ENCODE assay signal across 25 cellular contexts in genomic region chr2:175734679-175735078, GRCh38.
DNase-seq lines count a peak whose midpoint lies in the region; ATAC-seq lines count a peak whose summit lies in the region.
"Had no signal": no experiment of that assay in that cellular context is flagged by ENCODE, and none has a peak within 500 bp of the region (broad histone marks: within the 10 kb centered on the region; RNA-seq: fewer than 3 reads in every experiment).

No MANE protein-coding gene starts in this region.

- no peak overlapping the region for H3K27ac ChIP-seq in neuronal stem cell (replicated peaks; ENCODE audit: low read length)
- H3K27ac ChIP-seq: breast epithelium, coronary artery, esophagus muscularis mucosa, lower lobe of right lung, transverse colon had no signal

- no peak overlapping the region for H3K9ac ChIP-seq in neuronal stem cell (ENCODE audit: low read depth, low read length, poor library complexity)

- H4K8ac ChIP-seq in neuronal stem cell (ENCODE audit: low read depth, low read length), result no peak overlapping the region

- H3K18ac ChIP-seq in neuronal stem cell (ENCODE audit: low read length), result peak overlapping the region; percentile 67

- H3K27me3 ChIP-seq in neuronal stem cell (ENCODE audit: control insufficient read depth in 3 of 3, insufficient read depth in 3 of 3, low read depth in 1 of 3, low read length in 3 of 3), result no peaks in the 10 kb centered on the region
- H3K27me3 ChIP-seq: breast epithelium, esophagus muscularis mucosa had no signal

- no peaks in the 10 kb centered on the region for H3K9me3 ChIP-seq in neuronal stem cell (replicated peaks in 1 of 2; ENCODE audit: control insufficient read depth in 2 of 2, insufficient read depth in 1 of 2, low read depth in 1 of 2, low read length in 2 of 2)
- H3K9me3 ChIP-seq: breast epithelium, lower lobe of right lung, mucosa of descending colon, transverse colon had no signal

- no peaks in the 10 kb centered on the region for H3K79me1 ChIP-seq in neuronal stem cell (ENCODE audit: low read depth, low read length)

- H3K36me3 ChIP-seq in neuronal stem cell (replicated peaks in 1 of 2; ENCODE audit: control insufficient read depth in 2 of 2, insufficient read depth in 2 of 2, low read length in 2 of 2), result no peaks in the 10 kb centered on the region
- H3K36me3 ChIP-seq: breast epithelium, esophagus muscularis mucosa, lower lobe of right lung, transverse colon had no signal

- no peak overlapping the region for H3K4me2 ChIP-seq in neuronal stem cell (ENCODE audit: insufficient read depth, low read length, poor library complexity, severe bottlenecking)
- H3K4me2 ChIP-seq: smooth muscle cell had no signal

- H3K14ac ChIP-seq in neuronal stem cell (ENCODE audit: low read length), result no peak overlapping the region

- no peak overlapping the region for H3K4ac ChIP-seq in neuronal stem cell (ENCODE audit: low read length)

- ATAC-seq in GM21529 (IDR thresholded peaks at IDR 0.05; ENCODE audit: unreplicated experiment), result no peak
- ATAC-seq: activated CD4-positive, alpha-beta T cell treated with anti-CD3 and anti-CD28 coated beads for 36 hours; lower lobe of right lung; mucosa of descending colon; stimulated activated naive CD8-positive, alpha-beta T cell treated with anti-CD3 and anti-CD28 coated beads, Interleukin-15, amount 100 ng/mL, for 72 hours had no signal

- peaks cover 3 to 5% of the 10 kb centered on the region in 2 donors for H3K4me1 ChIP-seq in neuronal stem cell (ENCODE audit: control insufficient read depth in 2 of 2, insufficient read depth in 1 of 2, low read depth in 1 of 2, low read length in 2 of 2)
- H3K4me1 ChIP-seq: breast epithelium, esophagus muscularis mucosa, lower lobe of right lung had no signal

- no peak overlapping the region for H2AK5ac ChIP-seq in neuronal stem cell (ENCODE audit: low read depth, low read length)

- no peak overlapping the region for H2BK120ac ChIP-seq in neuronal stem cell (ENCODE audit: low read depth, low read length)

- H2BK12ac ChIP-seq in neuronal stem cell (ENCODE audit: low read length), result no peak overlapping the region

- H3K23ac ChIP-seq in neuronal stem cell (ENCODE audit: low read depth, low read length, poor library complexity), result no peak overlapping the region

- WGBS in neuronal stem cell (ENCODE audit: extremely low coverage in 2 of 2, insufficient read length in 2 of 2, insufficient replicate concordance in 1 of 2), 2 donors, result no CpG with 5 or more reads among the region's 5 CpGs

- no peak overlapping the region for H4K91ac ChIP-seq in neuronal stem cell (ENCODE audit: low read depth, low read length, poor library complexity)

- peak; percentile 48 for DNase-seq in NCI-H748 (lab: John Stamatoyannopoulos, UW; ENCODE audit: unreplicated experiment)
- DNase-seq in NCI-H748 treated with DMSO at 0.1 percent for 48 hours (lab: John Stamatoyannopoulos, UW), result no peak
- DNase-seq in NCI-H146 treated with DMSO at 0.1 percent for 48 hours (lab: John Stamatoyannopoulos, UW; ENCODE audit: unreplicated experiment), result peak; percentile 45
- peak; percentile 84 to 88 for DNase-seq in NCI-H524 (lab: John Stamatoyannopoulos, UW)
- no peak for DNase-seq in neuronal stem cell (ENCODE audit: low spot score)
- DNase-seq in stimulated activated naive CD4-positive, alpha-beta T cell treated with Interleukin-2 at 50 U/mL for 16 hours (lab: John Stamatoyannopoulos, UW), result no peak
- no peak for DNase-seq in DMS153 treated with DMSO at 0.1 percent for 48 hours (lab: John Stamatoyannopoulos, UW; ENCODE audit: unreplicated experiment)
- DNase-seq: 8988T; activated CD4-positive, alpha-beta T cell treated with anti-CD3 and anti-CD28 coated beads for 36 hours; activated naive CD4-positive, alpha-beta T cell treated with Interleukin-2 at 50 U/mL for 16 hours; activated T-cell treated with anti-CD3 and anti-CD28 coated beads, Interleukin-2, amount 50 U/mL, for 48 hours; amniotic stem cell; hypothalamus; KBM-7; lower lobe of right lung; mucosa of descending colon; NCI-H446; stimulated activated CD4-positive, alpha-beta T cell treated with anti-CD3 and anti-CD28 coated beads, Interleukin-4, amount 100 ng/mL, for 4 hours; stimulated activated naive CD8-positive, alpha-beta T cell treated with anti-CD3 and anti-CD28 coated beads, Interleukin-15, amount 100 ng/mL, for 72 hours; transverse colon had no signal

- peak overlapping the region; percentile 74 for H2AFZ ChIP-seq in neuronal stem cell (ENCODE audit: low read length)

- H2BK15ac ChIP-seq in neuronal stem cell (ENCODE audit: low read length), result no peak overlapping the region

- no peak overlapping the region for H2BK5ac ChIP-seq in neuronal stem cell (ENCODE audit: low read length)

- no peak overlapping the region for H3K4me3 ChIP-seq in neuronal stem cell (ENCODE audit: low read length in 2 of 2)
- H3K4me3 ChIP-seq: breast epithelium, coronary artery, esophagus muscularis mucosa, lower lobe of right lung, mucosa of descending colon, smooth muscle cell, transverse colon had no signal

Comparison
In these comparisons a context has a peak if more than half of its experiments do, and no peak if none do; other contexts are left out.
1. DNase-seq: peak in NCI-H748 (single experiment), NCI-H146 treated with DMSO at 0.1 percent for 48 hours (single experiment) and NCI-H524 (2 of 2); none in NCI-H748 treated with DMSO at 0.1 percent for 48 hours (single experiment), neuronal stem cell (single experiment), stimulated activated naive CD4-positive, alpha-beta T cell treated with Interleukin-2 at 50 U/mL for 16 hours (single experiment) and DMS153 treated with DMSO at 0.1 percent for 48 hours (single experiment).